8 cellular contexts compared by ENCODE assay signal in the genomic region with DNA sequence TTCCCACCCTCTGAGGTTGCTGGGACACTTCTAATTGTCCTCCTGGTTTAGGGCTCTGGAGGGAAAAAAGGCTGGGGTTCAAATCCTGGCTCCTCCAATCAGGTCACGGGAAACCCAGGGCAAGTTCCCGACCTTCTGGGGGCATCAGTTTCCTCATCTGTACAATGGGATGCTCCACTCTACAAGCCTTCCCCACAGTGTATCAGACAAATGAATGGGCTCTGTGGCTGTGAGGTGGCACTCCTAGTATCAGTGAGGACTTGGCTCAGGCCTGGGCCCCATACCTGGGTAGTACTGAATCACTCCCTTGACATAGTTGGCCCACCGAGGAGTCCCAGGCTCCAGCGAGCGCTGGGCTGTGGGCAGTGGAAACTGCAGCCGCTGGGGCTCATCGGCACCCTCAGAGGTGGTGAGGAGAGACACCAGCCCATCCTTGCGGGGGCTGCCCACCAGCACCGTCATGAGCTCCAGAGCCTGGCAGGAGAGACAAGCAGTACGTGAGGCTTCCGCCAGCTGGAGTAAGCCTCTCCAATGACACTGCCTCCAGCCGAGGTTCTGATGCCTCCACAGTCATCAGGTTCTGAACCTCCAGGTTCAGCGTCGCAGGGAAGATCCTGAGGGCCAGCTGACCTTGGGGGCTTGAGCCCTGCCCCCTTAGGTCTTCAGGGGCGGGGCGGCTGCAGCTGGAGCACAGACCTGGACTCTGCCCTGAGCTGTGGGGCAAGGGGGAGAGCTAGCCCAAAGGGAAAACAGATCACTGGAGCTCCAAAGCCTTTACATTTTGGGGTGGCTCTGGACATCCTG. TPM values are rescaled to one million over a fixed set of nuclear protein-coding genes. Genes with fewer than 3 reads are reported as not detected.
DNase-seq lines count a peak whose midpoint lies in the region; ATAC-seq and TF ChIP-seq lines count a peak whose summit lies in the region.

No MANE protein-coding gene starts in this region.

- H3K4ac ChIP-seq in IMR-90 (ENCODE audit: low read depth, low read length) = peak overlapping the region; percentile 64; the same call in 1 of the 2 replicates

- in situ Hi-C loops in IMR-90 (cut with MboI; ENCODE audit: low sequenced_read_pairs) = no loop called here

- H3K23ac ChIP-seq in IMR-90 (ENCODE audit: low read depth, low read length) = peak overlapping the region; percentile 13; the same call in 1 of the 2 replicates

- H3K27me3 Mint-ChIP-seq in central memory CD8-positive, alpha-beta T cell = no peaks in the 10 kb centered on the region
- H3K27me3 Mint-ChIP-seq in endothelial cell (ENCODE audit: unreplicated experiment) = peaks cover 9% of the 10 kb centered on the region

- intact Hi-C loops in A673 (cut with micrococcal nuclease; ENCODE audit: unreplicated experiment) = no loop called here
- intact Hi-C loops in IMR-90 (cut with micrococcal nuclease) = no loop called here

- no peak overlapping the region for H2BK15ac ChIP-seq in IMR-90 (ENCODE audit: low read depth, low read length)

- H3K79me1 ChIP-seq in IMR-90 (ENCODE audit: low read depth in 1 of 2, low read length in 2 of 2) = peaks cover 5 to 12% of the 10 kb centered on the region in 2 experiments; a peak in 3 of 4 replicates

- no peak overlapping the region for H3K18ac ChIP-seq in IMR-90 (ENCODE audit: low read depth, low read length)

- no peak for TF ChIP-seq CTCF in A673 (conservative IDR thresholded peaks at IDR 0.05; ENCODE audit: low read depth, low read length)
- TF ChIP-seq CTCF in IMR-90 (conservative IDR thresholded peaks at IDR 0.05; ENCODE audit: low read depth, low read length) = no peak
- no peak for TF ChIP-seq CTCF in endothelial cell (IDR thresholded peaks at IDR 0.05; ENCODE audit: unreplicated experiment)
- no peak for TF ChIP-seq CTCF in GM20000 (IDR thresholded peaks at IDR 0.05; ENCODE audit: extremely low read depth, missing control alignments)

- peak overlapping the region; percentile 28; the same call in 1 of the 2 replicates for H3K56ac ChIP-seq in IMR-90 (ENCODE audit: extremely low read depth, insufficient read depth, low read length)

- no peak overlapping the region for H2BK20ac ChIP-seq in IMR-90 (ENCODE audit: low read depth, low read length)

- no peaks in the 10 kb centered on the region for H3K27me3 ChIP-seq in A673 (replicated peaks; ENCODE audit: insufficient read depth, low read depth, low read length, poor library complexity)
- H3K27me3 ChIP-seq in IMR-90 (ENCODE audit: control insufficient read depth, insufficient read depth, low read length) = no peaks in the 10 kb centered on the region
- no peaks in the 10 kb centered on the region for H3K27me3 ChIP-seq in mucosa of stomach (ENCODE audit: control insufficient read depth, insufficient read depth, low read length)

- 0 out of 2 replicates have a peak overlapping the region, but pooled peaks have one; percentile 11 for H2BK120ac ChIP-seq in IMR-90 (ENCODE audit: low read depth, low read length)

- dilution Hi-C loops in IMR-90 (cut with HindIII; ENCODE audit: low sequenced_read_pairs, unreplicated experiment) = no loop called here

- peaks cover 10% of the 10 kb centered on the region; the same call in 1 of the 2 replicates for H3K9me1 ChIP-seq in IMR-90 (ENCODE audit: insufficient read depth, low read length)

- no peak for TF ChIP-seq POLR2A in IMR-90 (IDR thresholded peaks at IDR 0.05; ENCODE audit: low read depth, low read length)

- H3K27ac ChIP-seq in A673 (ENCODE audit: low read depth, low read length, poor library complexity, severe bottlenecking) (peak overlapping the region; percentile 58), IMR-90 (ENCODE audit: insufficient read depth, low read length) (no peak overlapping the region; the same call in 1 of the 2 replicates)

- H3K4me1 ChIP-seq in A673 (ENCODE audit: insufficient read depth, low read length, poor library complexity, severe bottlenecking) (peaks cover 8% of the 10 kb centered on the region), IMR-90 (ENCODE audit: control insufficient read depth, insufficient read depth, low read length) (peaks cover 7% of the 10 kb centered on the region), mucosa of stomach (ENCODE audit: control insufficient read depth, insufficient read depth, low read length) (peaks cover 20% of the 10 kb centered on the region)

- 46% methylated on average over 7 of the region's 16 CpGs; no CpG with 5 or more reads in 1 of the 2 experiments for WGBS in IMR-90 (ENCODE audit: extremely low coverage in 2 of 2, insufficient read length in 1 of 2), 2 experiments

- H3K9me3 ChIP-seq in A673 (ENCODE audit: low read depth, low read length, poor library complexity, severe bottlenecking) = no peaks in the 10 kb centered on the region
- H3K9me3 ChIP-seq in IMR-90 (ENCODE audit: control insufficient read depth, insufficient read depth, low read length) = no peaks in the 10 kb centered on the region
- H3K9me3 ChIP-seq in mucosa of stomach (ENCODE audit: control insufficient read depth, low read length) = no peaks in the 10 kb centered on the region

- DNase-seq in A673 (ENCODE audit: low spot score) = no peak
- no peak for DNase-seq in IMR-90
- DNase-seq in central memory CD8-positive, alpha-beta T cell (ENCODE audit: low spot score in 2 of 2) = no peak
- DNase-seq in NCI-H510A treated with DMSO at 0.1 percent for 48 hours (lab: John Stamatoyannopoulos, UW) = no peak
- no peak for DNase-seq in endothelial cell (ENCODE audit: low spot score)
- no peak for DNase-seq in NCI-H524 treated with DMSO at 0.1 percent for 48 hours (lab: John Stamatoyannopoulos, UW)
- DNase-seq in GM20000 (ENCODE audit: low spot score) = no peak

- no peaks in the 10 kb centered on the region for H3K9me3 Mint-ChIP-seq in central memory CD8-positive, alpha-beta T cell
- no peaks in the 10 kb centered on the region for H3K9me3 Mint-ChIP-seq in endothelial cell (ENCODE audit: unreplicated experiment)

- ATAC-seq in IMR-90 (ENCODE audit: low read depth) = no peak
- ATAC-seq in central memory CD8-positive, alpha-beta T cell (replicated peaks; ENCODE audit: extremely low read depth, poor library complexity, severe bottlenecking) = peak; percentile 1

- CTCF ChIA-PET in A673 (lab: Charles Lee) = interaction anchor here (0.6 to 2.1 kb wide), 2 partner anchors 10 to 18 kb away, joined by 4 to 10 read pairs; no protein-coding TSS in a partner anchor
- CTCF ChIA-PET in IMR-90 (lab: Yijun Ruan, JAX) = interaction anchor here (1.0 to 2.1 kb wide), 5 partner anchors 10 to 110 kb away, joined by 3 to 13 read pairs (median 4); no protein-coding TSS in a partner anchor

- peak overlapping the region; percentile 69 for H3K4me3 Mint-ChIP-seq in central memory CD8-positive, alpha-beta T cell
- H3K4me3 Mint-ChIP-seq in endothelial cell (ENCODE audit: unreplicated experiment) = no peak overlapping the region

- peak overlapping the region; percentile 84 for H3K4me2 ChIP-seq in IMR-90 (ENCODE audit: low read depth, low read length)

- no peaks in the 10 kb centered on the region for H4K20me1 ChIP-seq in IMR-90 (ENCODE audit: insufficient read depth, low read length)

- no peak overlapping the region for H2BK5ac ChIP-seq in IMR-90 (ENCODE audit: low read depth, low read length, poor library complexity, severe bottlenecking)

- peak overlapping the region; percentile 25 to 83; a peak in 3 of 4 replicates for H4K8ac ChIP-seq in IMR-90 (ENCODE audit: low read depth in 2 of 2, low read length in 2 of 2)

- H4K91ac ChIP-seq in IMR-90 (ENCODE audit: insufficient read depth, low read depth, low read length) = peak overlapping the region; percentile 17; the same call in 1 of the 2 replicates

- BruUV-seq in A673 (replicated peaks; lab: Mats Ljungman, UMichigan) (no TSS peak), IMR-90 (replicated peaks; lab: Mats Ljungman, UMichigan) (no TSS peak)

- no peak overlapping the region for H4K5ac ChIP-seq in IMR-90 (ENCODE audit: low read depth, low read length)

- no peak overlapping the region for H3K27ac Mint-ChIP-seq in central memory CD8-positive, alpha-beta T cell (ENCODE audit: low read depth)
- H3K27ac Mint-ChIP-seq in endothelial cell (ENCODE audit: unreplicated experiment) = no peak overlapping the region

- H3K9ac ChIP-seq in IMR-90 (ENCODE audit: low read depth, low read length) (peak overlapping the region; percentile 62), mucosa of stomach (ENCODE audit: low read length) (peak overlapping the region; percentile 75)

- H3K36me3 Mint-ChIP-seq in central memory CD8-positive, alpha-beta T cell (ENCODE audit: insufficient read depth) = peaks cover 2% of the 10 kb centered on the region
- H3K36me3 Mint-ChIP-seq in endothelial cell (ENCODE audit: low read depth, unreplicated experiment) = no peaks in the 10 kb centered on the region

- POLR2A ChIA-PET in A673 (lab: Charles Lee; ENCODE audit: low non-redundant PET) (interaction anchor here (0.6 kb wide), 1 partner anchor 26 kb away, joined by 3 read pairs; no protein-coding TSS in a partner anchor), IMR-90 (lab: Charles Lee; ENCODE audit: unreplicated experiment) (no interaction called here)

- H2AK9ac ChIP-seq in IMR-90 (replicated peaks; ENCODE audit: low read depth, low read length, poor library complexity) = peak overlapping the region; percentile 94

- H3K4me3 ChIP-seq in A673 (ENCODE audit: low read depth, low read length, poor library complexity, severe bottlenecking) (peak overlapping the region; percentile 71), IMR-90 (ENCODE audit: insufficient read depth, low read depth, low read length) (peak overlapping the region; percentile 55), mucosa of stomach (ENCODE audit: low read length) (peak overlapping the region; percentile 19)

- peak overlapping the region; percentile 87 for H3K14ac ChIP-seq in IMR-90 (replicated peaks; ENCODE audit: low read depth, low read length)

- no peak for TF ChIP-seq RAD21 in IMR-90 (IDR thresholded peaks at IDR 0.05; ENCODE audit: low read length)

- peak overlapping the region; percentile 95 for H2AFZ ChIP-seq in IMR-90 (replicated peaks; ENCODE audit: low read length, poor library complexity)

- peaks cover 22% of the 10 kb centered on the region for H3K4me1 Mint-ChIP-seq in central memory CD8-positive, alpha-beta T cell
- no peaks in the 10 kb centered on the region for H3K4me1 Mint-ChIP-seq in endothelial cell (ENCODE audit: unreplicated experiment)

- H2AK5ac ChIP-seq in IMR-90 (ENCODE audit: low read depth, low read length) = peak overlapping the region; percentile 66; the same call in 1 of the 2 replicates

- H3K36me3 ChIP-seq in A673 (ENCODE audit: insufficient read depth, low read length, poor library complexity, severe bottlenecking) (no peaks in the 10 kb centered on the region), IMR-90 (ENCODE audit: control insufficient read depth, insufficient read depth, low read length) (no peaks in the 10 kb centered on the region), mucosa of stomach (ENCODE audit: control insufficient read depth, insufficient read depth, low read length) (no peaks in the 10 kb centered on the region)

RNA-seq across cellular contexts. Expression of gene GALK1, which starts 1.2 kb away (rescaled TPM):
- total RNA-seq in A673 (2021) = 18.3 and 29.7 TPM in 2 replicates
- 18.9 and 21.9 TPM in 2 replicates for total RNA-seq in IMR-90 (2012; rRNA removed)
- 19.9 and 28.7 TPM in 2 replicates for polyA plus RNA-seq in IMR-90 (2012; rRNA removed)
- 34.6 and 48.4 TPM in 2 replicates for polyA plus RNA-seq in IMR-90 (2012; cell fraction: cytosol; rRNA removed)
- 51.9 and 143 TPM in 2 replicates for polyA plus RNA-seq in IMR-90 (2012; cell fraction: nucleus; rRNA removed; ENCODE audit: low replicate concordance)
- total RNA-seq in endothelial cell (ENCODE audit: unreplicated experiment) = 18.0 TPM

RNA-seq across cellular contexts. Expression of gene UNK, which starts 20.8 kb away (rescaled TPM):
- total RNA-seq in A673 (2021) (53.2 and 60.0 TPM in 2 replicates), IMR-90 (2012; rRNA removed) (15.4 and 15.8 TPM in 2 replicates), endothelial cell (ENCODE audit: unreplicated experiment) (28.8 TPM)
- polyA plus RNA-seq in IMR-90 (2012; rRNA removed) = 16.9 and 17.3 TPM in 2 replicates
- polyA plus RNA-seq in IMR-90 (2012; cell fraction: cytosol; rRNA removed) = 14.3 and 21.3 TPM in 2 replicates
- polyA plus RNA-seq in IMR-90 (2012; cell fraction: nucleus; rRNA removed; ENCODE audit: low replicate concordance) = 35.1 and 41.8 TPM in 2 replicates

RNA-seq across cellular contexts. Expression of gene ITGB4, which starts 42.6 kb away (rescaled TPM):
- total RNA-seq in A673 (2021) (0.95 and 2.4 TPM in 2 replicates), IMR-90 (2012; rRNA removed) (under 0.01 TPM in 1 of 2 replicates, not detected in the other), endothelial cell (ENCODE audit: unreplicated experiment) (0.54 TPM)
- 0.27 and 0.39 TPM in 2 replicates for polyA plus RNA-seq in IMR-90 (2012; rRNA removed)
- 0.04 and 0.36 TPM in 2 replicates for polyA plus RNA-seq in IMR-90 (2012; cell fraction: cytosol; rRNA removed)
- polyA plus RNA-seq in IMR-90 (2012; cell fraction: nucleus; rRNA removed; ENCODE audit: low replicate concordance) = 0.63 and 1.5 TPM in 2 replicates

Comparison
In these comparisons a context has a peak if more than half of its experiments do, and no peak if none do; other contexts are left out.
1. H3K4me3 ChIP-seq: peak in every context shown above with its lines; median percentile 71 in A673; 55 in IMR-90; 19 in mucosa of stomach.